14 cellular contexts compared by ENCODE assay signal in genomic region chr21:34008618-34009017, GRCh38.
A peak's percentile ranks its signal among the peaks of the same experiment; 100 is the strongest.
DNase-seq lines count a peak whose midpoint lies in the region; ATAC-seq and TF ChIP-seq lines count a peak whose summit lies in the region.
"Had no signal": no experiment of that assay in that cellular context is flagged by ENCODE, and none has a peak within 500 bp of the region (broad histone marks: within the 10 kb centered on the region; RNA-seq: fewer than 3 reads in every experiment).

No MANE protein-coding gene starts in this region.

- peaks cover 10% of the 10 kb centered on the region for H3K9me3 Mint-ChIP-seq in activated T-helper 17 cell treated with anti-CD3 and anti-CD28 coated beads, Interleukin-2, amount 50 U/mL, for 72 hours
- peaks cover 0 to 1% of the 10 kb centered on the region in 2 donors for H3K9me3 Mint-ChIP-seq in effector memory CD8-positive, alpha-beta T cell

- peak; percentile 98 for ATAC-seq in activated T-helper 17 cell treated with anti-CD3 and anti-CD28 coated beads, Interleukin-2, amount 50 U/mL, for 72 hours (replicated peaks)
- no peak for ATAC-seq in effector memory CD8-positive, alpha-beta T cell (replicated peaks)
- no peak for ATAC-seq in GM18870 (IDR thresholded peaks at IDR 0.05; ENCODE audit: unreplicated experiment)
- no peak for ATAC-seq in body of pancreas
- ATAC-seq in GM21529 (IDR thresholded peaks at IDR 0.05; ENCODE audit: unreplicated experiment) = no peak

- no peaks in the 10 kb centered on the region for H3K9me3 ChIP-seq in body of pancreas
- H3K9me3 ChIP-seq: suprapubic skin had no signal

- peaks cover 6% of the 10 kb centered on the region for H3K4me1 Mint-ChIP-seq in activated T-helper 17 cell treated with anti-CD3 and anti-CD28 coated beads, Interleukin-2, amount 50 U/mL, for 72 hours
- peaks cover 5 to 13% of the 10 kb centered on the region in 2 donors for H3K4me1 Mint-ChIP-seq in effector memory CD8-positive, alpha-beta T cell (ENCODE audit: low read depth in 2 of 2)
- H3K4me1 Mint-ChIP-seq: brain, naive B cell had no signal

- 77 to 86% methylated on average over 5 of the region's 5 CpGs for WGBS in body of pancreas, 2 donors

- H3K4me3 Mint-ChIP-seq in activated T-helper 17 cell treated with anti-CD3 and anti-CD28 coated beads, Interleukin-2, amount 50 U/mL, for 72 hours = peak overlapping the region; percentile 73
- H3K4me3 Mint-ChIP-seq in effector memory CD8-positive, alpha-beta T cell = no peak overlapping the region
- H3K4me3 Mint-ChIP-seq: brain had no signal

- peak; percentile 76 for DNase-seq in stimulated activated CD4-positive, alpha-beta T cell treated with anti-CD3 and anti-CD28 coated beads, Interleukin-15, amount 100 ng/mL, for 24 hours
- no peak for DNase-seq in stimulated activated CD4-positive, alpha-beta T cell treated with anti-CD3 and anti-CD28 coated beads, Interleukin-12 subunit alpha, Interleukin-12 subunit beta, amount 100 ng/mL, for 4 hours
- DNase-seq in stimulated activated CD4-positive, alpha-beta T cell treated with anti-CD3 and anti-CD28 coated beads, Interleukin-15, amount 100 ng/mL, for 48 hours (ENCODE audit: low read depth in 2 of 2) = peak; percentile 75 to 79
- no peak for DNase-seq in effector memory CD8-positive, alpha-beta T cell
- DNase-seq in body of pancreas = no peak
- DNase-seq: dorsolateral prefrontal cortex, naive B cell, NCI-H2171 treated with DMSO at 0.1 percent for 48 hours, SHP77 treated with DMSO at 0.1 percent for 48 hours had no signal

- TF ChIP-seq POLR2A in body of pancreas (IDR thresholded peaks at IDR 0.05) = no peak

- no peak overlapping the region for H3K27ac ChIP-seq in body of pancreas
- H3K27ac ChIP-seq: dorsolateral prefrontal cortex, suprapubic skin had no signal

- no peaks in the 10 kb centered on the region for H3K36me3 ChIP-seq in body of pancreas (replicated peaks in 1 of 2; ENCODE audit: insufficient read depth in 1 of 2, low read depth in 2 of 2)
- H3K36me3 ChIP-seq: suprapubic skin had no signal

- H3K27ac Mint-ChIP-seq in activated T-helper 17 cell treated with anti-CD3 and anti-CD28 coated beads, Interleukin-2, amount 50 U/mL, for 72 hours = peak overlapping the region; percentile 93
- peak overlapping the region in 1 of 2 donors; percentile 67 for H3K27ac Mint-ChIP-seq in effector memory CD8-positive, alpha-beta T cell
- H3K27ac Mint-ChIP-seq: brain had no signal

- H3K4me1 ChIP-seq in body of pancreas = no peaks in the 10 kb centered on the region
- H3K4me1 ChIP-seq: suprapubic skin had no signal

- H3K27me3 ChIP-seq in body of pancreas = no peaks in the 10 kb centered on the region
- H3K27me3 ChIP-seq: suprapubic skin had no signal

- H3K27me3 Mint-ChIP-seq in activated T-helper 17 cell treated with anti-CD3 and anti-CD28 coated beads, Interleukin-2, amount 50 U/mL, for 72 hours = no peaks in the 10 kb centered on the region
- H3K27me3 Mint-ChIP-seq in effector memory CD8-positive, alpha-beta T cell = no peaks in the 10 kb centered on the region
- H3K27me3 Mint-ChIP-seq: naive B cell had no signal

- no peak for TF ChIP-seq CTCF in body of pancreas (IDR thresholded peaks at IDR 0.05)

- H3K4me3 ChIP-seq in body of pancreas = no peak overlapping the region
- H3K4me3 ChIP-seq: dorsolateral prefrontal cortex, suprapubic skin had no signal

- peaks cover 12% of the 10 kb centered on the region for H3K36me3 Mint-ChIP-seq in activated T-helper 17 cell treated with anti-CD3 and anti-CD28 coated beads, Interleukin-2, amount 50 U/mL, for 72 hours (ENCODE audit: low read depth)
- H3K36me3 Mint-ChIP-seq in effector memory CD8-positive, alpha-beta T cell (ENCODE audit: insufficient read depth) = no peaks in the 10 kb centered on the region
- H3K36me3 Mint-ChIP-seq: brain, naive B cell had no signal

- intact Hi-C loops in body of pancreas (cut with DNase I) = no loop called here

Comparison
In these comparisons a context has a peak if more than half of its experiments do, and no peak if none do; other contexts are left out.
1. DNase-seq: peak in stimulated activated CD4-positive, alpha-beta T cell treated with anti-CD3 and anti-CD28 coated beads, Interleukin-15, amount 100 ng/mL, for 24 hours (single experiment) and stimulated activated CD4-positive, alpha-beta T cell treated with anti-CD3 and anti-CD28 coated beads, Interleukin-15, amount 100 ng/mL, for 48 hours (2 of 2); none in stimulated activated CD4-positive, alpha-beta T cell treated with anti-CD3 and anti-CD28 coated beads, Interleukin-12 subunit alpha, Interleukin-12 subunit beta, amount 100 ng/mL, for 4 hours (single experiment), effector memory CD8-positive, alpha-beta T cell (0 of 3) and body of pancreas (0 of 4).